In genomic region chr12:47219243-47219642, GRCh38 we compare ENCODE assay signal across 12 cellular contexts.
DNase-seq lines count a peak whose midpoint lies in the region; ATAC-seq and TF ChIP-seq lines count a peak whose summit lies in the region.
"Had no signal": no experiment of that assay in that cellular context is flagged by ENCODE, and none has a peak within 500 bp of the region (broad histone marks: within the 10 kb centered on the region; RNA-seq: fewer than 3 reads in every experiment).

No MANE protein-coding gene starts in this region.

- H3K27me3 Mint-ChIP-seq in activated naive CD4-positive, alpha-beta T cell treated with anti-CD3 and anti-CD28 coated beads, Interleukin-2, amount 10 ng/mL, durations not matched to agents 7 days and 5 days = no peaks in the 10 kb centered on the region
- no peaks in the 10 kb centered on the region for H3K27me3 Mint-ChIP-seq in activated B cell treated with CpG ODN at 0.5 μM for 24 hours

- H3K9me3 Mint-ChIP-seq in activated naive CD4-positive, alpha-beta T cell treated with anti-CD3 and anti-CD28 coated beads, Interleukin-2, amount 10 ng/mL, durations not matched to agents 7 days and 5 days = no peaks in the 10 kb centered on the region
- H3K9me3 Mint-ChIP-seq in activated B cell treated with CpG ODN at 0.5 μM for 24 hours = no peaks in the 10 kb centered on the region

- H3K4me2 ChIP-seq in fibroblast of lung (ENCODE audit: extremely low read depth, insufficient read depth, low read length) = no peak overlapping the region

- peaks cover 2% of the 10 kb centered on the region for H3K4me1 ChIP-seq in fibroblast of lung (ENCODE audit: control insufficient read depth, extremely low read depth, insufficient read depth, low read length)

- no peak overlapping the region for H3K4me3 ChIP-seq in fibroblast of lung (replicated peaks in 1 of 4; ENCODE audit: control extremely low read depth in 1 of 4, insufficient read depth in 1 of 4, low read depth in 3 of 4, low read length in 4 of 4)
- H3K4me3 ChIP-seq: thoracic aorta had no signal

- CTCF ChIA-PET in activated naive CD4-positive, alpha-beta T cell treated with anti-CD3 and anti-CD28 coated beads, Interleukin-2, amount 10 ng/mL, durations not matched to agents 7 days and 5 days (lab: Charles Lee) = interaction anchor here (1.0 to 2.9 kb wide), 7 partner anchors 26 to 179 kb away, joined by 3 to 13 read pairs (median 4); no protein-coding TSS in a partner anchor
- CTCF ChIA-PET in activated B cell treated with CpG ODN at 0.5 μM for 24 hours (lab: Charles Lee) = interaction anchor here (0.8 to 5.2 kb wide), 5 partner anchors 12 to 178 kb away, joined by 3 to 31 read pairs (median 5); no protein-coding TSS in a partner anchor

- H3K4me3 Mint-ChIP-seq in activated naive CD4-positive, alpha-beta T cell treated with anti-CD3 and anti-CD28 coated beads, Interleukin-2, amount 10 ng/mL, durations not matched to agents 7 days and 5 days = peak overlapping the region; percentile 81
- peak overlapping the region; percentile 88 for H3K4me3 Mint-ChIP-seq in activated B cell treated with CpG ODN at 0.5 μM for 24 hours

- intact Hi-C loops in activated B cell treated with CpG ODN at 0.5 μM for 24 hours (cut with micrococcal nuclease) = loop anchor here (5.0 kb wide), 5 partner anchors 488 to 1227 kb away; partner anchors contain the start of genes RPAP3, SCAF11 and SLC38A1

- H3K36me3 Mint-ChIP-seq in activated naive CD4-positive, alpha-beta T cell treated with anti-CD3 and anti-CD28 coated beads, Interleukin-2, amount 10 ng/mL, durations not matched to agents 7 days and 5 days = peaks cover 73% of the 10 kb centered on the region
- peaks cover 52% of the 10 kb centered on the region for H3K36me3 Mint-ChIP-seq in activated B cell treated with CpG ODN at 0.5 μM for 24 hours (ENCODE audit: low read depth)

- no peaks in the 10 kb centered on the region for H4K20me1 ChIP-seq in fibroblast of lung (ENCODE audit: control insufficient read depth, extremely low read depth, insufficient read depth, low read length)

- no peaks in the 10 kb centered on the region for H3K79me2 ChIP-seq in fibroblast of lung (ENCODE audit: control insufficient read depth, insufficient read depth, low read length)

- H2AFZ ChIP-seq in fibroblast of lung (ENCODE audit: low read length) = no peak overlapping the region

- no peak overlapping the region for H3K27ac ChIP-seq in fibroblast of lung (ENCODE audit: insufficient read depth, low read length)
- H3K27ac ChIP-seq: thoracic aorta had no signal

- TF ChIP-seq CTCF in activated B cell treated with CpG ODN at 0.5 μM for 24 hours (IDR thresholded peaks at IDR 0.05) (no peak), fibroblast of lung (conservative IDR thresholded peaks at IDR 0.05 in 1 of 2, IDR thresholded peaks at IDR 0.05 in 1 of 2; ENCODE audit: low read depth in 1 of 2, low read length in 2 of 2) (no peak)

- H3K4me1 Mint-ChIP-seq in activated naive CD4-positive, alpha-beta T cell treated with anti-CD3 and anti-CD28 coated beads, Interleukin-2, amount 10 ng/mL, durations not matched to agents 7 days and 5 days = peaks cover 38% of the 10 kb centered on the region
- H3K4me1 Mint-ChIP-seq in activated B cell treated with CpG ODN at 0.5 μM for 24 hours = peaks cover 78% of the 10 kb centered on the region

- H3K27me3 ChIP-seq in fibroblast of lung (ENCODE audit: control insufficient read depth, insufficient read depth, low read length) = no peaks in the 10 kb centered on the region

- H3K27ac Mint-ChIP-seq in activated naive CD4-positive, alpha-beta T cell treated with anti-CD3 and anti-CD28 coated beads, Interleukin-2, amount 10 ng/mL, durations not matched to agents 7 days and 5 days = peak overlapping the region; percentile 95
- peak overlapping the region; percentile 79 for H3K27ac Mint-ChIP-seq in activated B cell treated with CpG ODN at 0.5 μM for 24 hours

- H3K9ac ChIP-seq in fibroblast of lung (ENCODE audit: insufficient read depth, low read length) = no peak overlapping the region

- H3K9me3 ChIP-seq in fibroblast of lung (ENCODE audit: control insufficient read depth, insufficient read depth, low read depth, low read length) = no peaks in the 10 kb centered on the region
- H3K9me3 ChIP-seq: thoracic aorta had no signal

- POLR2A ChIA-PET in activated B cell treated with CpG ODN at 0.5 μM for 24 hours (lab: Charles Lee) = interaction anchor here (0.6 to 5.5 kb wide), 12 partner anchors 9 to 1909 kb away, joined by 3 to 102 read pairs (median 6); partner anchors contain the start of genes AMIGO2 and PCED1B

- no peaks in the 10 kb centered on the region for H3K36me3 ChIP-seq in fibroblast of lung (ENCODE audit: control insufficient read depth, insufficient read depth, low read length)
- H3K36me3 ChIP-seq: thoracic aorta had no signal

- DNase-seq in activated naive CD4-positive, alpha-beta T cell treated with anti-CD3 and anti-CD28 coated beads, Interleukin-2, amount 10 ng/mL, durations not matched to agents 7 days and 5 days = no peak
- no peak for DNase-seq in activated naive CD4-positive, alpha-beta T cell (lab: John Stamatoyannopoulos, UW)
- DNase-seq in activated B cell treated with CpG ODN at 0.5 μM for 24 hours (no peak), fibroblast of lung (ENCODE audit: low read depth in 2 of 2) (peak; percentile 30 to 76), stromal cell of bone marrow (ENCODE audit: low read depth) (peak; percentile 20), OCI-M2 (lab: John Stamatoyannopoulos, UW; ENCODE audit: unreplicated experiment) (no peak), superior temporal gyrus (ENCODE audit: extremely low spot score) (no peak)
- DNase-seq: HCEC 1CT; NCI-H774; stimulated activated CD4-positive, alpha-beta T cell treated with anti-CD3 and anti-CD28 coated beads, Interleukin-2, amount 100 ng/mL, for 24 hours had no signal

- ATAC-seq in activated B cell treated with CpG ODN at 0.5 μM for 24 hours (ENCODE audit: low read depth) (no peak), GM21381 (IDR thresholded peaks at IDR 0.05; ENCODE audit: unreplicated experiment) (no peak)

Comparison
In these comparisons a context has a peak if more than half of its experiments do, and no peak if none do; other contexts are left out.
1. DNase-seq: peak in fibroblast of lung (2 of 2) and stromal cell of bone marrow (single experiment); none in activated naive CD4-positive, alpha-beta T cell treated with anti-CD3 and anti-CD28 coated beads, Interleukin-2, amount 10 ng/mL, durations not matched to agents 7 days and 5 days (single experiment), activated naive CD4-positive, alpha-beta T cell (0 of 4), activated B cell treated with CpG ODN at 0.5 μM for 24 hours (single experiment), OCI-M2 (single experiment) and superior temporal gyrus (single experiment).